In genomic region chr6:95686272-95686671, GRCh38 we compare ENCODE assay signal across 25 cellular contexts.
DNase-seq lines count a peak whose midpoint lies in the region; ATAC-seq and TF ChIP-seq lines count a peak whose summit lies in the region.
"Had no signal": no experiment of that assay in that cellular context is flagged by ENCODE, and none has a peak within 500 bp of the region (broad histone marks: within the 10 kb centered on the region; RNA-seq: fewer than 3 reads in every experiment).

No MANE protein-coding gene starts in this region.

- H3K56ac ChIP-seq in H9 (ENCODE audit: insufficient read length, low read depth, low read length): no peak overlapping the region

- intact Hi-C loops in CD14-positive monocyte (cut with micrococcal nuclease): no loop called here

- H3K4me1 ChIP-seq in H9 (ENCODE audit: insufficient read depth, low read length): peaks cover 4% of the 10 kb centered on the region; the same call in 1 of the 2 replicates
- H3K4me1 ChIP-seq: SJSA1 had no signal

- H3K14ac ChIP-seq in H9 (ENCODE audit: insufficient read depth, low read length): no peak overlapping the region

- H2BK20ac ChIP-seq in H9 (ENCODE audit: low read depth, low read length, poor library complexity, severe bottlenecking): no peak overlapping the region

- no peak overlapping the region for H2AFZ ChIP-seq in H9 (ENCODE audit: low read length)
- H2AFZ ChIP-seq: PC-9 had no signal

- no peak overlapping the region for H4K91ac ChIP-seq in H9 (ENCODE audit: insufficient read length, low read depth, low read length)

- H3K18ac ChIP-seq in H9 (ENCODE audit: insufficient read length, low read depth, low read length): no peak overlapping the region

- H3K79me1 ChIP-seq in H9 (ENCODE audit: insufficient read depth, low read depth, low read length, poor library complexity, severe bottlenecking): no peaks in the 10 kb centered on the region

- no peak overlapping the region for H3K23ac ChIP-seq in H9 (ENCODE audit: insufficient read length, low read depth, low read length)

- CTCF ChIA-PET in WTC11 (lab: Charles Lee): interaction anchor here (0.9 to 1.3 kb wide), 2 partner anchors 10 to 174 kb away, joined by 3 read pairs; no protein-coding TSS in a partner anchor

- H2AK5ac ChIP-seq in H9 (ENCODE audit: insufficient read length, low read length): no peak overlapping the region

- no peaks in the 10 kb centered on the region for H3K9me3 ChIP-seq in H9 (ENCODE audit: control insufficient read depth, low read depth, low read length)
- H3K9me3 ChIP-seq: BLaER1 treated with 17β-estradiol and CSF1 and Interleukin-3, amounts not matched to agents 10 nM and 100 nM; SJSA1 had no signal

- H2BK120ac ChIP-seq in H9 (ENCODE audit: low read depth, low read length, poor library complexity, severe bottlenecking): no peak overlapping the region

- H4K8ac ChIP-seq in H9 (replicated peaks; ENCODE audit: insufficient read length, low read depth, low read length): no peak overlapping the region

- peaks cover 32 to 39% of the 10 kb centered on the region in 2 experiments for H3K4me1 Mint-ChIP-seq in H9
- H3K4me1 Mint-ChIP-seq in WTC11: peaks cover 37% of the 10 kb centered on the region
- no peaks in the 10 kb centered on the region for H3K4me1 Mint-ChIP-seq in CD14-positive monocyte

- H3K9me3 Mint-ChIP-seq in H9 (no peaks in the 10 kb centered on the region), WTC11 (no peaks in the 10 kb centered on the region), CD14-positive monocyte (peaks cover 0 to 2% (median 0%) of the 10 kb centered on the region in 7 donors)

- POLR2A ChIA-PET in WTC11 (lab: Charles Lee): no interaction called here

- ATAC-seq in WTC11: peak; percentile 52
- ATAC-seq: HCT116, Right ventricle myocardium inferior had no signal

- H2BK15ac ChIP-seq in H9 (ENCODE audit: low read depth, low read length): no peak overlapping the region

- H3K4ac ChIP-seq in H9 (ENCODE audit: low read depth, low read length): no peak overlapping the region

- H3K27ac Mint-ChIP-seq in H9 (peak overlapping the region in 1 of 3 experiments; percentile 54; a peak in 2 of 7 replicates), WTC11 (no peak overlapping the region), CD14-positive monocyte (no peak overlapping the region)
- H3K27ac Mint-ChIP-seq: CD4-positive, alpha-beta memory T cell had no signal

- H4K20me1 ChIP-seq in H9 (ENCODE audit: control insufficient read depth, insufficient read depth, insufficient read length): no peaks in the 10 kb centered on the region
- H4K20me1 ChIP-seq: BLaER1 treated with 17β-estradiol and CSF1 and Interleukin-3, amounts not matched to agents 10 nM and 100 nM had no signal

- no peak overlapping the region for H2BK12ac ChIP-seq in H9 (ENCODE audit: insufficient read length, low read depth, low read length)

- H4K5ac ChIP-seq in H9 (ENCODE audit: insufficient read length, low read depth, low read length): no peak overlapping the region

- no peaks in the 10 kb centered on the region for H3K36me3 Mint-ChIP-seq in H9 (ENCODE audit: insufficient read depth in 1 of 3, low read depth in 3 of 3)
- H3K36me3 Mint-ChIP-seq in WTC11: no peaks in the 10 kb centered on the region
- H3K36me3 Mint-ChIP-seq in CD14-positive monocyte: no peaks in the 10 kb centered on the region
- H3K36me3 Mint-ChIP-seq: CD4-positive, alpha-beta memory T cell had no signal

- no peaks in the 10 kb centered on the region for H3K23me2 ChIP-seq in H9 (ENCODE audit: insufficient read length, low read depth, low read length, poor library complexity, severe bottlenecking)

- H3K79me2 ChIP-seq in H9 (ENCODE audit: insufficient read depth, low read length): no peaks in the 10 kb centered on the region

- TF ChIP-seq CTCF in H9 (conservative IDR thresholded peaks at IDR 0.05) (peak; percentile 33; the same call in 2 of the 3 replicates), WTC11 (IDR thresholded peaks at IDR 0.05) (no peak), CD14-positive monocyte (IDR thresholded peaks at IDR 0.05) (no peak)

- peak overlapping the region; percentile 13 for H3K4me2 ChIP-seq in H9 (ENCODE audit: insufficient read depth, insufficient read length, low read length)
- H3K4me2 ChIP-seq: BLaER1 treated with 17β-estradiol and CSF1 and Interleukin-3, amounts not matched to agents 10 nM and 100 nM; PC-9 had no signal

- no peak overlapping the region for H3T11ph ChIP-seq in H9 (ENCODE audit: low read length)

- peak; percentile 5 to 29 for DNase-seq in NCI-H526 (lab: John Stamatoyannopoulos, UW)
- DNase-seq in NCI-H526 treated with DMSO at 0.1 percent for 48 hours (lab: John Stamatoyannopoulos, UW): no peak
- DNase-seq in H9: no peak
- DNase-seq in WTC11 (ENCODE audit: low spot score): no peak
- DNase-seq in iPS-NIHi11 (ENCODE audit: low spot score): peak; percentile 5
- DNase-seq in CD14-positive monocyte (ENCODE audit: low spot score): no peak
- no peak for DNase-seq in NCI-H1105 (lab: John Stamatoyannopoulos, UW)
- no peak for DNase-seq in DMS79 (lab: John Stamatoyannopoulos, UW)
- DNase-seq: AML-193; CD4-positive, alpha-beta memory T cell; DND-41; GOT3; Kasumi-1; NCI-H1092 treated with DMSO at 0.1 percent for 48 hours; NCI-H1436 treated with DMSO at 0.1 percent for 48 hours; NCI-H2029; NCI-H226; NCI-H510A; NCI-H748 treated with DMSO at 0.1 percent for 48 hours; PC-9; T-helper 2 cell had no signal

- H3K4me3 Mint-ChIP-seq in H9 (no peak overlapping the region), WTC11 (no peak overlapping the region), CD14-positive monocyte (no peak overlapping the region)
- H3K4me3 Mint-ChIP-seq: CD4-positive, alpha-beta memory T cell had no signal

- H3K27me3 ChIP-seq in H9 (ENCODE audit: insufficient read depth, low read length): no peaks in the 10 kb centered on the region
- H3K27me3 ChIP-seq: BLaER1 treated with 17β-estradiol and CSF1 and Interleukin-3, amounts not matched to agents 10 nM and 100 nM; SJSA1 had no signal

- H3K27me3 Mint-ChIP-seq in H9 (ENCODE audit: low read depth) (no peaks in the 10 kb centered on the region), WTC11 (ENCODE audit: low read depth) (no peaks in the 10 kb centered on the region), CD14-positive monocyte (ENCODE audit: low read depth in 3 of 3) (no peaks in the 10 kb centered on the region)
- H3K27me3 Mint-ChIP-seq: CD4-positive, alpha-beta memory T cell had no signal

- H2BK5ac ChIP-seq in H9 (ENCODE audit: insufficient read length, low read length): no peak overlapping the region

- no CpG with 5 or more reads among the region's 3 CpGs for WGBS in H9 (ENCODE audit: extremely low coverage, insufficient read length, low lambda C conversion rate)

- no peak overlapping the region for H3K27ac ChIP-seq in H9 (ENCODE audit: insufficient read length, low read depth, low read length)
- H3K27ac ChIP-seq: BLaER1 treated with 17β-estradiol and CSF1 and Interleukin-3, amounts not matched to agents 10 nM and 100 nM; PC-9; SJSA1 had no signal

- no peak overlapping the region for H3K9ac ChIP-seq in H9 (ENCODE audit: extremely low read depth, insufficient read length, low read length)
- H3K9ac ChIP-seq: BLaER1 treated with 17β-estradiol and CSF1 and Interleukin-3, amounts not matched to agents 10 nM and 100 nM had no signal

TF ChIP-seq in WTC11, 78 proteins besides CTCF, POLR2A, EP300 and RAD21 (continues in another document):
- TF ChIP-seq PREB (CRISPR knock-in tag; IDR thresholded peaks at IDR 0.05; ENCODE audit: borderline replicate concordance): no peak
- TF ChIP-seq MLX (CRISPR knock-in tag; IDR thresholded peaks at IDR 0.05): no peak
- TF ChIP-seq ZNF425 (CRISPR knock-in tag; conservative IDR thresholded peaks at IDR 0.05): no peak
- no peak; the same call in 1 of the 2 replicates for TF ChIP-seq SP1 (CRISPR knock-in tag; conservative IDR thresholded peaks at IDR 0.05)
- no peak for TF ChIP-seq TCF7 (CRISPR knock-in tag; IDR thresholded peaks at IDR 0.05; ENCODE audit: low read depth)

Comparison
In these comparisons a context has a peak if more than half of its experiments do, and no peak if none do; other contexts are left out.
1. DNase-seq: peak in NCI-H526 (2 of 2) and iPS-NIHi11 (single experiment); none in NCI-H526 treated with DMSO at 0.1 percent for 48 hours (single experiment), H9 (single experiment), WTC11 (single experiment), CD14-positive monocyte (single experiment), NCI-H1105 (single experiment) and DMS79 (single experiment).